In genomic region chr14:68656452-68656851, GRCh38 we compare ENCODE assay signal across 24 cellular contexts.
DNase-seq lines count a peak whose midpoint lies in the region; ATAC-seq and TF ChIP-seq lines count a peak whose summit lies in the region.
"Had no signal": no experiment of that assay in that cellular context is flagged by ENCODE, and none has a peak within 500 bp of the region (broad histone marks: within the 10 kb centered on the region; RNA-seq: fewer than 3 reads in every experiment).

No MANE protein-coding gene starts in this region.

- H3K27me3 ChIP-seq in BLaER1 (no peaks in the 10 kb centered on the region), PC-3 (ENCODE audit: low read length) (no peaks in the 10 kb centered on the region), rectal smooth muscle tissue (ENCODE audit: control insufficient read depth, insufficient read depth, low read length) (no peaks in the 10 kb centered on the region)
- H3K27me3 ChIP-seq: dorsolateral prefrontal cortex, right lobe of liver had no signal

- no peak overlapping the region for H3K4me3 ChIP-seq in BLaER1
- no peak overlapping the region for H3K4me3 ChIP-seq in PC-3 (ENCODE audit: low read length)
- H3K4me3 ChIP-seq in rectal smooth muscle tissue (ENCODE audit: low read length) = no peak overlapping the region
- H3K4me3 ChIP-seq: dorsolateral prefrontal cortex, right lobe of liver, thoracic aorta had no signal

- BruUV-seq in PC-3 (replicated peaks; lab: Mats Ljungman, UMichigan) = no TSS peak

- no peak for TF ChIP-seq CTCF in PC-3 (conservative IDR thresholded peaks at IDR 0.05; ENCODE audit: low read depth, low read length)

- H3K27ac ChIP-seq in BLaER1 = peak overlapping the region; percentile 78
- no peak overlapping the region for H3K27ac ChIP-seq in PC-3 (ENCODE audit: low read length)
- H3K27ac ChIP-seq in rectal smooth muscle tissue (ENCODE audit: low read depth, low read length) = peak overlapping the region; percentile 93
- H3K27ac ChIP-seq: parathyroid adenoma, right lobe of liver, thoracic aorta had no signal

- DNase-seq in PC-3 = no peak
- DNase-seq in islet precursor cell = peak; percentile 43
- no peak for DNase-seq in NCI-H526 treated with DMSO at 0.1 percent for 48 hours (lab: John Stamatoyannopoulos, UW)
- DNase-seq in stimulated activated naive CD8-positive, alpha-beta T cell treated with anti-CD3 and anti-CD28 coated beads, Interleukin-15, Interleukin-2, amounts not matched to agents 100 U/mL and 50 U/mL, for 24 hours = no peak
- DNase-seq in activated T-helper 2 cell treated with anti-CD3 and anti-CD28 coated beads, Interferon-gamma antibody, Interleukin-2, Interleukin-4, amounts not matched to agents 10 μg/mL and 5 μg/mL and 100 μg/mL, durations not matched to agents 14 hours and 24 hours and 36 hours (ENCODE audit: low spot score) = no peak
- DNase-seq: activated CD4-positive, alpha-beta T cell treated with anti-CD3 and anti-CD28 coated beads for 1 hour; cerebellar nuclear complex; COR-L47; DMS79; dorsolateral prefrontal cortex; GF-D8; Karpas-422; MV-4-11; NCI-H146; stimulated activated naive CD4-positive, alpha-beta T cell; T-helper 17 cell had no signal

- peaks cover 3% of the 10 kb centered on the region for H3K4me1 Mint-ChIP-seq in activated T-helper 2 cell treated with anti-CD3 and anti-CD28 coated beads, Interferon-gamma antibody, Interleukin-2, Interleukin-4, amounts not matched to agents 10 μg/mL and 5 μg/mL and 100 μg/mL, durations not matched to agents 14 hours and 24 hours and 36 hours (ENCODE audit: low read depth)
- H3K4me1 Mint-ChIP-seq: activated CD4-positive, alpha-beta memory T cell treated with anti-CD3 and anti-CD28 coated beads, Interleukin-2, amount 10 ng/mL, durations not matched to agents 7 days and 5 days had no signal

- peaks cover 58% of the 10 kb centered on the region for H3K4me1 ChIP-seq in BLaER1
- no peaks in the 10 kb centered on the region for H3K4me1 ChIP-seq in PC-3 (ENCODE audit: insufficient read depth, low read length)
- H3K4me1 ChIP-seq in rectal smooth muscle tissue (ENCODE audit: control insufficient read depth, insufficient read depth, low read length) = peaks cover 63% of the 10 kb centered on the region

- intact Hi-C loops in PC-3 (cut with micrococcal nuclease) = loop anchor here (5.0 kb wide), 1 partner anchor 409 kb away; no protein-coding TSS in a partner anchor
- intact Hi-C loops in activated T-helper 2 cell treated with anti-CD3 and anti-CD28 coated beads, Interferon-gamma antibody, Interleukin-2, Interleukin-4, amounts not matched to agents 10 μg/mL and 5 μg/mL and 100 μg/mL, durations not matched to agents 14 hours and 24 hours and 36 hours (cut with micrococcal nuclease) = no loop called here

- H3F3A ChIP-seq in PC-3 (ENCODE audit: low read length, unreplicated experiment) = no peaks in the 10 kb centered on the region

- no peaks in the 10 kb centered on the region for H4K20me1 ChIP-seq in BLaER1
- H4K20me1 ChIP-seq in PC-3 (ENCODE audit: low read length) = no peaks in the 10 kb centered on the region

- H3K36me3 ChIP-seq in BLaER1 (no peaks in the 10 kb centered on the region; the same call in 1 of the 2 replicates), PC-3 (ENCODE audit: low read depth, low read length) (no peaks in the 10 kb centered on the region), rectal smooth muscle tissue (ENCODE audit: control insufficient read depth, insufficient read depth, low read length) (no peaks in the 10 kb centered on the region)
- H3K36me3 ChIP-seq: right lobe of liver, thoracic aorta had no signal

- no peaks in the 10 kb centered on the region for H3K36me3 Mint-ChIP-seq in activated T-helper 2 cell treated with anti-CD3 and anti-CD28 coated beads, Interferon-gamma antibody, Interleukin-2, Interleukin-4, amounts not matched to agents 10 μg/mL and 5 μg/mL and 100 μg/mL, durations not matched to agents 14 hours and 24 hours and 36 hours (ENCODE audit: low read depth)
- H3K36me3 Mint-ChIP-seq: natural killer cell treated with Interleukin-12 subunit alpha and Interleukin-12 subunit beta and Interleukin-15 and Interleukin-18, amount 100 ng/mL, for 72 hours had no signal

- peak; percentile 9; the same call in 1 of the 2 replicates for ATAC-seq in PC-3
- ATAC-seq in activated CD4-positive, CD25-positive, alpha-beta regulatory T cell treated with anti-CD3 and anti-CD28 coated beads, Interleukin-2, amount 50 U/mL, for 24 hours = no peak
- no peak for ATAC-seq in stimulated activated naive CD8-positive, alpha-beta T cell treated with anti-CD3 and anti-CD28 coated beads, Interleukin-15, Interleukin-2, amounts not matched to agents 100 U/mL and 50 U/mL, for 24 hours
- ATAC-seq: natural killer cell treated with Interleukin-12 subunit alpha and Interleukin-12 subunit beta and Interleukin-15 and Interleukin-18, amount 100 ng/mL, for 72 hours; T-helper 17 cell had no signal

- POLR2A ChIA-PET in PC-3 (lab: Charles Lee; ENCODE audit: unreplicated experiment) = interaction anchor here (0.6 kb wide), 1 partner anchor 955 kb away, joined by 5 read pairs; no protein-coding TSS in a partner anchor

- H3K9me3 Mint-ChIP-seq in activated T-helper 2 cell treated with anti-CD3 and anti-CD28 coated beads, Interferon-gamma antibody, Interleukin-2, Interleukin-4, amounts not matched to agents 10 μg/mL and 5 μg/mL and 100 μg/mL, durations not matched to agents 14 hours and 24 hours and 36 hours = no peaks in the 10 kb centered on the region
- H3K9me3 Mint-ChIP-seq: activated CD4-positive, alpha-beta memory T cell treated with anti-CD3 and anti-CD28 coated beads, Interleukin-2, amount 10 ng/mL, durations not matched to agents 7 days and 5 days; natural killer cell treated with Interleukin-12 subunit alpha and Interleukin-12 subunit beta and Interleukin-15 and Interleukin-18, amount 100 ng/mL, for 72 hours had no signal

- H3K9me2 ChIP-seq in PC-3 (replicated peaks; ENCODE audit: low read length) = no peaks in the 10 kb centered on the region

- H3K9me3 ChIP-seq in BLaER1 (peaks cover 5% of the 10 kb centered on the region; the same call in 1 of the 2 replicates), PC-3 (ENCODE audit: low read length) (no peaks in the 10 kb centered on the region)
- H3K9me3 ChIP-seq: right lobe of liver, thoracic aorta had no signal

- H3K27ac Mint-ChIP-seq in activated T-helper 2 cell treated with anti-CD3 and anti-CD28 coated beads, Interferon-gamma antibody, Interleukin-2, Interleukin-4, amounts not matched to agents 10 μg/mL and 5 μg/mL and 100 μg/mL, durations not matched to agents 14 hours and 24 hours and 36 hours = no peak overlapping the region
- H3K27ac Mint-ChIP-seq: activated CD4-positive, alpha-beta memory T cell treated with anti-CD3 and anti-CD28 coated beads, Interleukin-2, amount 10 ng/mL, durations not matched to agents 7 days and 5 days; natural killer cell treated with Interleukin-12 subunit alpha and Interleukin-12 subunit beta and Interleukin-15 and Interleukin-18, amount 100 ng/mL, for 72 hours; T-helper 17 cell had no signal

- H3K4me2 ChIP-seq in BLaER1 = peak overlapping the region; percentile 80
- no peak overlapping the region for H3K4me2 ChIP-seq in PC-3 (ENCODE audit: low read length)

- peak overlapping the region; percentile 56; the same call in 1 of the 2 replicates for H3K9ac ChIP-seq in BLaER1
- no peak overlapping the region for H3K9ac ChIP-seq in PC-3 (ENCODE audit: low read length)
- no peak overlapping the region for H3K9ac ChIP-seq in rectal smooth muscle tissue (ENCODE audit: low read length)
- H3K9ac ChIP-seq: parathyroid adenoma had no signal

- H3K79me2 ChIP-seq in PC-3 (ENCODE audit: low read length) = no peaks in the 10 kb centered on the region
- H3K79me2 ChIP-seq: parathyroid adenoma had no signal

- CTCF ChIA-PET in PC-3 (lab: Charles Lee) = interaction anchor here (1.0 kb wide), 1 partner anchor 109 kb away, joined by 3 read pairs; no protein-coding TSS in a partner anchor

- no peaks in the 10 kb centered on the region for H3K27me3 Mint-ChIP-seq in activated T-helper 2 cell treated with anti-CD3 and anti-CD28 coated beads, Interferon-gamma antibody, Interleukin-2, Interleukin-4, amounts not matched to agents 10 μg/mL and 5 μg/mL and 100 μg/mL, durations not matched to agents 14 hours and 24 hours and 36 hours (ENCODE audit: low read depth)
- H3K27me3 Mint-ChIP-seq: activated CD4-positive, alpha-beta memory T cell treated with anti-CD3 and anti-CD28 coated beads, Interleukin-2, amount 10 ng/mL, durations not matched to agents 7 days and 5 days; natural killer cell treated with Interleukin-12 subunit alpha and Interleukin-12 subunit beta and Interleukin-15 and Interleukin-18, amount 100 ng/mL, for 72 hours; T-helper 17 cell had no signal

- no peak overlapping the region for H3K4me3 Mint-ChIP-seq in activated T-helper 2 cell treated with anti-CD3 and anti-CD28 coated beads, Interferon-gamma antibody, Interleukin-2, Interleukin-4, amounts not matched to agents 10 μg/mL and 5 μg/mL and 100 μg/mL, durations not matched to agents 14 hours and 24 hours and 36 hours (ENCODE audit: low read depth)
- H3K4me3 Mint-ChIP-seq: activated CD4-positive, alpha-beta memory T cell treated with anti-CD3 and anti-CD28 coated beads, Interleukin-2, amount 10 ng/mL, durations not matched to agents 7 days and 5 days; natural killer cell treated with Interleukin-12 subunit alpha and Interleukin-12 subunit beta and Interleukin-15 and Interleukin-18, amount 100 ng/mL, for 72 hours; T-helper 17 cell had no signal

- H2AFZ ChIP-seq in PC-3 (ENCODE audit: low read length) = peak overlapping the region; percentile 43; the same call in 1 of the 2 replicates
